Comparison of ENCODE assay signal across 9 cellular contexts in the genomic region with DNA sequence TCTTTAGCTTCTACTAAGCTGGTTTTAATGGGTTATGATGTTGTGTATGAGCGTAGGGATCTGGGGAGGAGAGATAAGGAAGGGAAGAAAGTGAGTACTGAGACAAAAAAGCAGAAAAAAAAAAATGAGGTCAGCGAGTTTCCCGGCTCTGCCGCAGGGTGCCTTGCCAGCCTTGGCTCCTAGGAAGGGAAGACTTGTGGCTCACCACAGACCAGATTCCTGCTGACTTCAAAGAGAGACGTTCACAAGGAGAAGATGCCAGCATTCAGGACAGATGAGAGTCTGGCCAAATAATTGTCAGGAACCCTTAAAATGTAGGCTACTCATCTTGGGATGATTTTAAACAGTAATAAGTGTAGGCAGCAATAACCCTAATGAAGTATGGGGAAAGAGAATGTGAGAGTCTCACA. TPM values are rescaled to one million over a fixed set of nuclear protein-coding genes. Genes with fewer than 3 reads are reported as not detected.
DNase-seq lines count a peak whose midpoint lies in the region; ATAC-seq and TF ChIP-seq lines count a peak whose summit lies in the region.
"Had no signal": no experiment of that assay in that cellular context is flagged by ENCODE, and none has a peak within 500 bp of the region (broad histone marks: within the 10 kb centered on the region; RNA-seq: fewer than 3 reads in every experiment).

No MANE protein-coding gene starts in this region.

- H3K27ac Mint-ChIP-seq in T-helper 17 cell = peak overlapping the region; percentile 90

- H3K27me3 Mint-ChIP-seq in T-helper 17 cell = no peaks in the 10 kb centered on the region

- peaks cover 2% of the 10 kb centered on the region for H3K36me3 Mint-ChIP-seq in T-helper 17 cell (ENCODE audit: low read depth)

- H3K36me3 ChIP-seq in effector memory CD4-positive, alpha-beta T cell (ENCODE audit: control insufficient read depth, insufficient read depth, low read length) = no peaks in the 10 kb centered on the region

- TF ChIP-seq CTCF in fibroblast of villous mesenchyme (IDR thresholded peaks at IDR 0.05; ENCODE audit: insufficient read depth, low read depth, low read length) = no peak

- DNase-seq in Daoy (ENCODE audit: low read depth) (peak; percentile 82), T-helper 17 cell (no peak), fibroblast of villous mesenchyme (ENCODE audit: low read depth) (peak; percentile 87), posterior vena cava (ENCODE audit: low spot score) (peak; percentile 90), T-helper 9 cell (no peak), MV-4-11 (lab: John Stamatoyannopoulos, UW) (no peak)
- no peak for DNase-seq in effector memory CD4-positive, alpha-beta T cell
- DNase-seq: NCI-H1105 treated with DMSO at 0.1 percent for 48 hours had no signal

- peaks cover 25% of the 10 kb centered on the region for H3K4me1 Mint-ChIP-seq in T-helper 17 cell

- intact Hi-C loops in posterior vena cava (cut with DNase I) = no loop called here

- H3K4me3 Mint-ChIP-seq in T-helper 17 cell = no peak overlapping the region

- no peak overlapping the region for H3K27ac ChIP-seq in effector memory CD4-positive, alpha-beta T cell (ENCODE audit: insufficient read depth, low read length, poor library complexity, severe bottlenecking)

- H3K4me1 ChIP-seq in effector memory CD4-positive, alpha-beta T cell (ENCODE audit: control insufficient read depth, insufficient read depth, low read length, poor library complexity, severe bottlenecking) = peaks cover 7% of the 10 kb centered on the region

- no peaks in the 10 kb centered on the region for H3K27me3 ChIP-seq in effector memory CD4-positive, alpha-beta T cell (replicated peaks; ENCODE audit: control insufficient read depth, insufficient read depth, low read length, poor library complexity, severe bottlenecking)

- no peak overlapping the region for H3K4me3 ChIP-seq in fibroblast of villous mesenchyme (ENCODE audit: low read depth, low read length)
- H3K4me3 ChIP-seq in effector memory CD4-positive, alpha-beta T cell (ENCODE audit: insufficient read depth, low read depth, low read length, poor library complexity, severe bottlenecking) = no peak overlapping the region

- ATAC-seq in T-helper 17 cell (no peak), HG03571 (IDR thresholded peaks at IDR 0.05; ENCODE audit: unreplicated experiment) (no peak)

- no peaks in the 10 kb centered on the region for H3K9me3 ChIP-seq in T-helper 17 cell (ENCODE audit: control insufficient read depth, low read length, poor library complexity, severe bottlenecking)
- no peaks in the 10 kb centered on the region for H3K9me3 ChIP-seq in effector memory CD4-positive, alpha-beta T cell (ENCODE audit: control insufficient read depth, low read length)

RNA-seq across cellular contexts. Expression of gene FAS, which starts 11.4 kb away (rescaled TPM):
- total RNA-seq in Daoy (2014; rRNA removed; shearing (Covaris generic)) = 5.2 and 5.8 TPM in 2 replicates
- total RNA-seq in T-helper 17 cell (10 to 100 TPM; 80.0 to 82.8 TPM), fibroblast of villous mesenchyme (49.0 and 95.9 TPM in 2 replicates), posterior vena cava (10 to 100 TPM; 30.7 to 40.7 TPM)

RNA-seq across cellular contexts. Expression of gene ACTA2, which starts 26.6 kb away (rescaled TPM):
- 12.3 and 21.0 TPM in 2 replicates for total RNA-seq in Daoy (2014; rRNA removed; shearing (Covaris generic))
- total RNA-seq in T-helper 17 cell = 1 to 10 TPM; 3.8 to 4.6 TPM
- 2,403 and 2,598 TPM in 2 replicates for total RNA-seq in fibroblast of villous mesenchyme
- total RNA-seq in posterior vena cava = 1,000 to 10,000 TPM; 4,350 to 6,560 TPM

Comparison
In these comparisons a context has a peak if more than half of its experiments do, and no peak if none do; other contexts are left out.
1. DNase-seq: peak in Daoy (single experiment), fibroblast of villous mesenchyme (single experiment) and posterior vena cava (single experiment); none in T-helper 17 cell (0 of 3), effector memory CD4-positive, alpha-beta T cell (0 of 3), T-helper 9 cell (single experiment) and MV-4-11 (single experiment).
2. RNA of gene ACTA2, which starts 26.6 kb away (total RNA-seq): 4,350 to 6,560 TPM in posterior vena cava and 2,403 to 2,598 TPM in fibroblast of villous mesenchyme; 12.3 to 21.0 TPM in Daoy and 3.8 to 4.6 TPM in T-helper 17 cell; every median in the first group is over 100 times any median in the second.